Comparison of ENCODE assay signal across 10 cellular contexts in genomic region chr14:65732112-65732511, GRCh38.
A peak's percentile ranks its signal among the peaks of the same experiment; 100 is the strongest.
DNase-seq lines count a peak whose midpoint lies in the region; ATAC-seq and TF ChIP-seq lines count a peak whose summit lies in the region.
"Had no signal": no experiment of that assay in that cellular context is flagged by ENCODE, and none has a peak within 500 bp of the region (broad histone marks: within the 10 kb centered on the region; RNA-seq: fewer than 3 reads in every experiment).

No MANE protein-coding gene starts in this region.

- peaks cover 11% of the 10 kb centered on the region for H3K4me1 Mint-ChIP-seq in activated naive CD8-positive, alpha-beta T cell (ENCODE audit: low read depth)
- H3K4me1 Mint-ChIP-seq: WTC11 had no signal

- TF ChIP-seq CTCF in GM12865 (IDR thresholded peaks at IDR 0.05; ENCODE audit: insufficient read depth, low read depth, low read length, missing control alignments), result no peak
- TF ChIP-seq CTCF in adrenal gland (IDR thresholded peaks at IDR 0.05), result no peak
- TF ChIP-seq CTCF in psoas muscle (IDR thresholded peaks at IDR 0.05), result no peak

- ATAC-seq in GM19372 (IDR thresholded peaks at IDR 0.05; ENCODE audit: low read depth, unreplicated experiment) (peak; percentile 99), HG03039 (IDR thresholded peaks at IDR 0.05; ENCODE audit: unreplicated experiment) (peak; percentile 95), psoas muscle (no peak)
- ATAC-seq: WTC11 had no signal

- TF ChIP-seq POLR2A in adrenal gland (IDR thresholded peaks at IDR 0.05), result no peak

- H3K27ac Mint-ChIP-seq in activated naive CD8-positive, alpha-beta T cell, result peak overlapping the region; percentile 30
- H3K27ac Mint-ChIP-seq: WTC11 had no signal

- H3K4me3 ChIP-seq in GM12865 (ENCODE audit: low read depth, low read length) (no peak overlapping the region), adrenal gland (no peak overlapping the region), psoas muscle (no peak overlapping the region)

- intact Hi-C loops in adrenal gland (cut with DNase I) (no loop called here), psoas muscle (cut with DNase I) (no loop called here)

- peaks cover 30% of the 10 kb centered on the region for H3K36me3 Mint-ChIP-seq in activated naive CD8-positive, alpha-beta T cell

- peaks cover 4% of the 10 kb centered on the region for H3K9me3 Mint-ChIP-seq in activated naive CD8-positive, alpha-beta T cell (ENCODE audit: low read depth)

- peak overlapping the region; percentile 18 for H3K4me3 Mint-ChIP-seq in activated naive CD8-positive, alpha-beta T cell
- H3K4me3 Mint-ChIP-seq: WTC11 had no signal

- peak; percentile 71 for DNase-seq in GM12865 (ENCODE audit: low read depth)
- DNase-seq in HCEC 1CT, result no peak
- no peak for DNase-seq in NCI-H128 (lab: John Stamatoyannopoulos, UW; ENCODE audit: unreplicated experiment)
- no peak for DNase-seq in adrenal gland
- DNase-seq in psoas muscle, result no peak
- DNase-seq: NCI-H524 had no signal

- H3K27me3 Mint-ChIP-seq in activated naive CD8-positive, alpha-beta T cell, result no peaks in the 10 kb centered on the region

- no peak overlapping the region for H3K27ac ChIP-seq in adrenal gland
- no peak overlapping the region for H3K27ac ChIP-seq in psoas muscle

- H3K9me3 ChIP-seq in adrenal gland (replicated peaks in 1 of 3) (no peaks in the 10 kb centered on the region), psoas muscle (no peaks in the 10 kb centered on the region)

- H3K36me3 ChIP-seq in adrenal gland (replicated peaks in 1 of 2), result no peaks in the 10 kb centered on the region
- H3K36me3 ChIP-seq in psoas muscle (ENCODE audit: insufficient read depth in 1 of 2, low read depth in 1 of 2), result peaks cover 0 to 4% of the 10 kb centered on the region in 2 donors

- H3K4me1 ChIP-seq in adrenal gland (replicated peaks in 1 of 2) (no peaks in the 10 kb centered on the region), psoas muscle (no peaks in the 10 kb centered on the region)

- H3K27me3 ChIP-seq in adrenal gland, result no peaks in the 10 kb centered on the region
- H3K27me3 ChIP-seq in psoas muscle (ENCODE audit: insufficient read depth in 3 of 3, low read length in 2 of 3), result no peaks in the 10 kb centered on the region

Comparison
In these comparisons a context has a peak if more than half of its experiments do, and no peak if none do; other contexts are left out.
1. ATAC-seq: peak in GM19372 (single experiment) and HG03039 (single experiment); none in psoas muscle (0 of 4).